Comparison of ENCODE assay signal across 27 cellular contexts in genomic region chr2:204480262-204480661, GRCh38.
A peak's percentile ranks its signal among the peaks of the same experiment; 100 is the strongest.
DNase-seq lines count a peak whose midpoint lies in the region; ATAC-seq, FAIRE-seq and TF ChIP-seq lines count a peak whose summit lies in the region.
"Had no signal": no experiment of that assay in that cellular context is flagged by ENCODE, and none has a peak within 500 bp of the region (broad histone marks: within the 10 kb centered on the region; RNA-seq: fewer than 3 reads in every experiment).

No MANE protein-coding gene starts in this region.

- H3K27me3 ChIP-seq in ACC112 (ENCODE audit: insufficient read depth, low read length) (no peaks in the 10 kb centered on the region), SJSA1 (replicated peaks) (no peaks in the 10 kb centered on the region), foreskin keratinocyte (no peaks in the 10 kb centered on the region), left lung (no peaks in the 10 kb centered on the region)
- H3K27me3 ChIP-seq: BE2C, BLaER1 had no signal

- DNase-seq in SJSA1 (ENCODE audit: low read depth in 1 of 2, low spot score in 2 of 2) = no peak
- no peak for DNase-seq in foreskin keratinocyte
- DNase-seq in left kidney (ENCODE audit: low read depth, low spot score) = peak; percentile 57
- DNase-seq in activated CD8-positive, alpha-beta memory T cell treated with anti-CD3 and anti-CD28 coated beads for 24 hours = no peak
- DNase-seq in urothelium cell line (ENCODE audit: low spot score) = no peak
- DNase-seq in HTR-8/SVneo (ENCODE audit: insufficient read length, low spot score) = no peak
- DNase-seq in left lung = no peak
- DNase-seq: ACHN; BE2C; C1 segment of cervical spinal cord; CD4-positive, alpha-beta memory T cell; CD4-positive, CD25-positive, alpha-beta regulatory T cell; CD8-positive, alpha-beta memory T cell; COR-L47; DMS 273 treated with DMSO at 0.1 percent for 48 hours; DMS153; DMS79; DND-41; GDM1 had no signal

- H2AFZ ChIP-seq in ACC112 (ENCODE audit: low read length, unreplicated experiment) = peak overlapping the region; percentile 18

- intact Hi-C loops in left lung (cut with DNase I) = no loop called here

- H3K4me1 ChIP-seq in ACC112 (ENCODE audit: control insufficient read depth, insufficient read depth, low read length, unreplicated experiment) = peaks cover 10% of the 10 kb centered on the region
- H3K4me1 ChIP-seq in SJSA1 (replicated peaks) = peaks cover 27% of the 10 kb centered on the region
- peaks cover 27% of the 10 kb centered on the region for H3K4me1 ChIP-seq in foreskin keratinocyte
- no peaks in the 10 kb centered on the region for H3K4me1 ChIP-seq in left lung
- H3K4me1 ChIP-seq: BLaER1 had no signal

- H3K4me3 ChIP-seq in ACC112 (ENCODE audit: low read depth, low read length) (no peak overlapping the region), SJSA1 (no peak overlapping the region), left lung (no peak overlapping the region)
- H3K4me3 ChIP-seq: A549, BLaER1, GM12878 had no signal

- H3K36me3 ChIP-seq in ACC112 (ENCODE audit: insufficient read depth, low read length) (no peaks in the 10 kb centered on the region), SJSA1 (no peaks in the 10 kb centered on the region), left lung (no peaks in the 10 kb centered on the region)
- H3K36me3 ChIP-seq: BE2C, BLaER1 had no signal

- no peak for ATAC-seq in foreskin keratinocyte
- ATAC-seq in left lung = no peak
- ATAC-seq: GM12878 had no signal

- TF ChIP-seq CTCF in foreskin keratinocyte (conservative IDR thresholded peaks at IDR 0.05) (no peak), left lung (IDR thresholded peaks at IDR 0.05) (no peak)

- H3K9me3 ChIP-seq in SJSA1 (replicated peaks) (no peaks in the 10 kb centered on the region), left lung (no peaks in the 10 kb centered on the region)
- H3K9me3 ChIP-seq: A549, BE2C, BLaER1 had no signal

- no peak overlapping the region for H3K27ac ChIP-seq in ACC112 (ENCODE audit: low read depth, low read length)
- peak overlapping the region; percentile 65 for H3K27ac ChIP-seq in SJSA1
- peak overlapping the region; percentile 66 for H3K27ac ChIP-seq in foreskin keratinocyte
- H3K27ac ChIP-seq in left lung = no peak overlapping the region
- H3K27ac ChIP-seq: 22Rv1, A549, BLaER1 had no signal

- H3K79me2 ChIP-seq in ACC112 (ENCODE audit: control insufficient read depth, insufficient read depth, low read length, unreplicated experiment) = no peaks in the 10 kb centered on the region

- FAIRE-seq in urothelium cell line (lab: Jason Lieb, UNC) (no peak), HTR-8/SVneo (lab: Jason Lieb, UNC) (no peak)
- FAIRE-seq: A549, GM12878, GM12892, GM18507, GM19239 had no signal

Comparison
In these comparisons a context has a peak if more than half of its experiments do, and no peak if none do; other contexts are left out.
1. H3K27ac ChIP-seq: peak in SJSA1 (single experiment) and foreskin keratinocyte (single experiment); none in ACC112 (single experiment) and left lung (0 of 2).